ENCODE assay signal across 9 cellular contexts in the genomic region with DNA sequence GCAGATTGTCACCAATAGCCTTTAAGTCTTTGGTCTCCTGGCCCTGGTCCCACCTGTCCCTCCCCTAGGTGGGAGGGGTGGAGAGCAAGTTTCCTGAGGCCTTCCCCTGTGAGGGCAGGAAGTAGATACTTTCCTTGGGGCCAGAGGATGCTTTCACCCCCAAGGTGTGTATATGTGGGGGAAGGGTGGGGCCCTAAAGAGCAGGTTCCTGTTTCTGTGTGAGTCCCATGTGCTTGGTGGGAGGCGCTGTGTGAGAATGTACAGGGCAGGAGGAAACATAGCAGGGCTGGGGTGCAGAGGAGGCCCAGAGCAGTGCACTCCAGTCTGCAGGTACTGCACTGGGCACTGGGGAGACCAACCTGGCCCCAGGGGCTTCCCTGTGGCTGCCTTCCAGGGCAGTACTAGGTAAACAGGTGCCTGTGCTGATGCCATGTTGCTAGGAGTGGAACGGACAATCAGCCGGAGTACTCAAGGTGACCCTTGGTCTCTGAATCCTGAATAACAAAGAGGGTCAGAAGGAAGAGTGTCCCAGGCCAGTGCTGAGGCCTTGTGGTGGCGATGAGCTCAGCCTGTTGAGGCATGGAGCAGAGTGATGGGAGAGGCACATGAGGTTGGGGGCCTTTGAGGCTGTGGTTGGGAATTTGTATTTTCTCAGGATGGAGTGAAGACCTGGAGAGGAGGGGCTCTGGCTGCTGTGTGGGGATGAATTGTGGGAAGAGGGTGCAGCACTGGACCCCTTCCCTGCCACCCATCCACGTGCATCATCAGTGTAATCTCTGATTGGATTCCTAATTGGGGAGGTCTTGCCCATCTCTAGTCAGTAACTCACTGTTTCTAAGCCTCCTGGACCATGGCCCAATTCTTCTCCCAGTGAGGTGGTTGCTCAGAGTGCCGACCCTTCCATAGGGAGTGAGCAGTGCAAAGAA. TPM values are rescaled to one million over a fixed set of nuclear protein-coding genes. Genes with fewer than 3 reads are reported as not detected.
DNase-seq lines count a peak whose midpoint lies in the region; ATAC-seq and TF ChIP-seq lines count a peak whose summit lies in the region.
"Had no signal": no experiment of that assay in that cellular context is flagged by ENCODE, and none has a peak within 500 bp of the region (broad histone marks: within the 10 kb centered on the region; RNA-seq: fewer than 3 reads in every experiment).

No MANE protein-coding gene starts in this region.

- ATAC-seq in heart right ventricle (peak in 5 of 8 donors; percentile 1 to 16 (median 9)), HG02870 (IDR thresholded peaks at IDR 0.05; ENCODE audit: unreplicated experiment) (no peak), GM19455 (IDR thresholded peaks at IDR 0.05; ENCODE audit: unreplicated experiment) (no peak)

- H3K9me3 ChIP-seq in heart right ventricle = no peaks in the 10 kb centered on the region

- H3K27ac ChIP-seq in heart right ventricle = peak overlapping the region; percentile 42 to 99 (median 94)

- H3K4me3 ChIP-seq in heart right ventricle = peak overlapping the region in 4 of 10 donors; percentile 28 to 93 (median 84)

- peaks cover 56 to 93% (median 90%) of the 10 kb centered on the region in 9 donors for H3K4me1 ChIP-seq in heart right ventricle

- H3K36me3 ChIP-seq in heart right ventricle = peaks cover 7 to 71% (median 17%) of the 10 kb centered on the region in 9 donors

- no peak for TF ChIP-seq CTCF in heart right ventricle (IDR thresholded peaks at IDR 0.05)

- H3K27me3 ChIP-seq in heart right ventricle = no peaks in the 10 kb centered on the region

- peak in 2 of 3 donors; percentile 34 to 36 for DNase-seq in stimulated activated CD4-positive, alpha-beta T cell treated with anti-CD3 and anti-CD28 coated beads, Interleukin-12 subunit alpha, Interleukin-12 subunit beta, amount 100 ng/mL, for 48 hours (ENCODE audit: low read depth in 2 of 3, low spot score in 1 of 3)
- DNase-seq in stimulated activated CD4-positive, alpha-beta T cell treated with anti-CD3 and anti-CD28 coated beads, Interleukin-2, amount 100 ng/mL, for 48 hours = no peak
- peak; percentile 42 for DNase-seq in activated CD8-positive, alpha-beta memory T cell treated with anti-CD3 and anti-CD28 coated beads, Interleukin-2, amount 50 U/mL, for 4 hours
- DNase-seq in heart right ventricle (peak; percentile 61 to 76), NCI-H446 treated with DMSO at 0.1 percent for 48 hours (lab: John Stamatoyannopoulos, UW) (no peak)
- peak; percentile 46 for DNase-seq in stimulated activated CD4-positive, alpha-beta T cell treated with anti-CD3 and anti-CD28 coated beads, Interleukin-4, amount 100 ng/mL, for 1 hour

- intact Hi-C loops in heart right ventricle (cut with DNase I) = loop anchor here in 3 of 10 donors (5.0 to 10.0 kb wide), 3 partner anchors 52 to 389 kb away; a partner anchor contains a TSS

- WGBS in heart right ventricle, 2 donors = 48 to 55% methylated on average over 6 of the region's 6 CpGs

RNA-seq across cellular contexts. Expression of a gene that starts 5.1 kb away (rescaled TPM):
- total RNA-seq in heart right ventricle = 10 to 100 TPM; 31.8 to 78.3 (median 42.8) TPM
- 10 to 100 TPM; 75.3 to 78.6 TPM for polyA plus RNA-seq in heart right ventricle

RNA-seq across cellular contexts. Expression of a gene that starts 26.1 kb away (rescaled TPM):
- total RNA-seq in heart right ventricle = 10 to 100 TPM; 11.0 to 25.2 (median 13.5) TPM
- 10 to 100 TPM; 26.8 to 62.5 TPM for polyA plus RNA-seq in heart right ventricle

RNA-seq across cellular contexts. Expression of a gene that starts 28.8 kb away (rescaled TPM):
- total RNA-seq in heart right ventricle = 1 to 10 TPM in 3 of 10 donors, under 1 TPM in 2, not detected in 5; 0.63 to 1.7 (median 1.0) TPM
- 1 to 10 TPM; 2.0 to 2.4 TPM for polyA plus RNA-seq in heart right ventricle
- total RNA-seq: Daoy had no signal

RNA-seq across cellular contexts. Expression of a gene that starts 46.1 kb away (rescaled TPM):
- not detected for total RNA-seq in heart right ventricle
- polyA plus RNA-seq in heart right ventricle = not detected
- total RNA-seq: Daoy had no signal

RNA-seq across cellular contexts. Expression of a gene that starts 53.1 kb away (rescaled TPM):
- total RNA-seq in heart right ventricle = 10 to 100 TPM; 24.0 to 40.6 (median 34.4) TPM
- 10 to 100 TPM; 35.3 to 36.7 TPM for polyA plus RNA-seq in heart right ventricle

Comparison
In these comparisons a context has a peak if more than half of its experiments do, and no peak if none do; other contexts are left out.
1. DNase-seq: peak in stimulated activated CD4-positive, alpha-beta T cell treated with anti-CD3 and anti-CD28 coated beads, Interleukin-12 subunit alpha, Interleukin-12 subunit beta, amount 100 ng/mL, for 48 hours (2 of 3), activated CD8-positive, alpha-beta memory T cell treated with anti-CD3 and anti-CD28 coated beads, Interleukin-2, amount 50 U/mL, for 4 hours (single experiment), heart right ventricle (2 of 2) and stimulated activated CD4-positive, alpha-beta T cell treated with anti-CD3 and anti-CD28 coated beads, Interleukin-4, amount 100 ng/mL, for 1 hour (single experiment); none in stimulated activated CD4-positive, alpha-beta T cell treated with anti-CD3 and anti-CD28 coated beads, Interleukin-2, amount 100 ng/mL, for 48 hours (0 of 2) and NCI-H446 treated with DMSO at 0.1 percent for 48 hours (single experiment).
2. ATAC-seq: peak in heart right ventricle (5 of 8); none in HG02870 (single experiment) and GM19455 (single experiment).